8 cellular contexts compared by ENCODE assay signal in the genomic region with DNA sequence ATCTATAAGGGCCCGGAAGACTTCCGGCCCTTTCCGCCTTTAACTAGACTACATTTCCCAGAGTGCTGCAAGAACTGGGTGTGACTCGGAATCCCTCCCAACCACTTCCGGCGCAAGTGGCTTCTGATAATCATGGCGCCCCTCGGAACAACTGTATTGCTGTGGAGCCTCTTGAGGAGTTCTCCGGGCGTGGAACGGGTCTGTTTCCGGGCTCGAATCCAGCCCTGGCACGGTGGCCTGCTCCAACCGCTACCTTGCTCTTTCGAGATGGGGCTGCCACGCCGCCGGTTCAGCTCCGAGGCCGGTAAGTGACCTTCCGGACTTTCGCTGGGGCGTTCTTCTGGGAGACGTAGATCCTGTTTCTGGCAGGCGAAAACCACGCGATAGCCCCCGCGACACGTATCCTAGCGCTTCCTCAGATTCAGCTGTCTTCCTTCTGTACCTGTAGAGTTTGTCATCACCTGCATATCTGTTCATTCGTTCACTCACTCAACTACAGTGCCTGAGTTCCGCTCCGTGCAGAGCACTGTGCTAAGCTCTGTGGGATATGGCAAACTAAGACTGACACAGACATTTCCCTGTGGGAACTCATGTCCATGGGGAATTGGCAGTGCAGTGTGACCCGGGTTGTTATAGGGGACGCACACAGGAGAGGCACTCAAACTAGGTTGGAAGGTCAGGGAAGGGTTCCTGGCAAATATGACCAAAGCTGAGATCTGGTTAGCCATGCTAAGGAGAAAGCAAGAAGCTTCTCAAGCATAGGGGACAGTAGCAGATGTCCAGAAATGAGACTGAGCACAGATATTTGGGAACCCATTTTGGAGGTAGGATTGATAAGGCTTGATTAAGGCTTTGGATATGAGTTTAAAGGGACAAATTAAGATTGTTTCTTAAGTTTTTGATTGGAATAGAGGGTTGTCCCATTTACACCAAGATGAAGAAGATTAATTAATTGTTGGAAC. TPM values are rescaled to one million over a fixed set of nuclear protein-coding genes. Genes with fewer than 3 reads are reported as not detected.
DNase-seq lines count a peak whose midpoint lies in the region; ATAC-seq and TF ChIP-seq lines count a peak whose summit lies in the region.

Gene MRPS22, plus strand, starts transcription at position 126 of the 962 bp plus-strand sequence. Its CDS starts 7 bp downstream, at position 133.

- peak; percentile 97 for ATAC-seq in HG02885 (IDR thresholded peaks at IDR 0.05; ENCODE audit: poor library complexity, unreplicated experiment)
- ATAC-seq in T-helper 17 cell = peak; percentile 99
- ATAC-seq in right cardiac atrium = peak; percentile 94 to 97

- WGBS in right cardiac atrium = under 1% methylated on average over 37 of the region's 37 CpGs

- H3K36me3 ChIP-seq in uterus = no peaks in the 10 kb centered on the region

- intact Hi-C loops in right cardiac atrium (cut with DNase I) (no loop called here), uterus (cut with DNase I; ENCODE audit: low total_unique reads) (loop anchor here (10.0 kb wide), 1 partner anchor 749 kb away; the partner anchor contains the start of gene CEP70)

- peak within 1 kb of the TSS; percentile 0 for H3K4me3 Mint-ChIP-seq in T-helper 17 cell

- DNase-seq in NCI-H1694 treated with DMSO at 0.1 percent for 48 hours (lab: John Stamatoyannopoulos, UW) = peak; percentile 83
- DNase-seq in T-helper 17 cell = peak; percentile 60 to 66 (median 60)
- peak; percentile 81 to 91 (median 86) for DNase-seq in right cardiac atrium
- peak; percentile 69 for DNase-seq in pulmonary artery endothelial cell (ENCODE audit: low read depth, low spot score)
- peak; percentile 75 to 78 for DNase-seq in uterus

- H3K27me3 ChIP-seq in right cardiac atrium (ENCODE audit: control insufficient read depth, insufficient read depth) = no peaks in the 10 kb centered on the region
- no peaks in the 10 kb centered on the region for H3K27me3 ChIP-seq in uterus

- peak within 1 kb of the TSS; percentile 59 for H3K27ac ChIP-seq in angular gyrus (ENCODE audit: low read depth, low read length)
- peak within 1 kb of the TSS; percentile 65 for H3K27ac ChIP-seq in right cardiac atrium (ENCODE audit: low read length)
- peak within 1 kb of the TSS; percentile 64 to 76 for H3K27ac ChIP-seq in uterus

- peaks cover 7% of the 10 kb centered on the region for H3K36me3 Mint-ChIP-seq in T-helper 17 cell (ENCODE audit: low read depth)

- peaks cover 8% of the 10 kb centered on the region for H3K27me3 Mint-ChIP-seq in T-helper 17 cell

- TF ChIP-seq POLR2A in GM15510 (IDR thresholded peaks at IDR 0.05; ENCODE audit: borderline replicate concordance, extremely low read depth, insufficient read length) (peak; percentile 75), uterus (IDR thresholded peaks at IDR 0.05) (peak; percentile 16 to 31)

- no peak within 1 kb of the TSS for H3K27ac Mint-ChIP-seq in T-helper 17 cell

- peaks cover 3% of the 10 kb centered on the region for H3K4me1 Mint-ChIP-seq in T-helper 17 cell

- no peak for TF ChIP-seq CTCF in uterus (IDR thresholded peaks at IDR 0.05)

- H3K9me3 ChIP-seq in T-helper 17 cell (ENCODE audit: control insufficient read depth, low read length, poor library complexity, severe bottlenecking) (no peaks in the 10 kb centered on the region), right cardiac atrium (ENCODE audit: control insufficient read depth, low read length) (no peaks in the 10 kb centered on the region), uterus (no peaks in the 10 kb centered on the region)

- peaks cover 4% of the 10 kb centered on the region for H3K4me1 ChIP-seq in right cardiac atrium (ENCODE audit: control insufficient read depth, insufficient read depth, low read length)
- H3K4me1 ChIP-seq in uterus = peaks cover 0 to 7% of the 10 kb centered on the region in 2 donors

- H3K4me3 ChIP-seq in right cardiac atrium (ENCODE audit: low read length) (peak within 1 kb of the TSS; percentile 79), uterus (peak within 1 kb of the TSS; percentile 73 to 77)

RNA-seq across cellular contexts. Expression of gene MRPS22, which starts in this region (rescaled TPM):
- 10 to 100 TPM; 31.8 to 41.6 TPM for total RNA-seq in T-helper 17 cell
- 10 to 100 TPM; 51.8 to 68.4 (median 56.4) TPM for total RNA-seq in right cardiac atrium
- 91.5 TPM for polyA plus RNA-seq in right cardiac atrium
- total RNA-seq in pulmonary artery endothelial cell = 70.3 and 81.4 TPM in 2 replicates
- 100 to 1,000 TPM in 1 of 4 donors, 10 to 100 TPM in 3; 47.8 to 118 (median 76.5) TPM for total RNA-seq in uterus

Comparison
In these comparisons a context has a peak if more than half of its experiments do, and no peak if none do; other contexts are left out.
1. Peak in every context shown above with its lines: DNase-seq, ATAC-seq, H3K4me3 ChIP-seq and H3K27ac ChIP-seq.